Comparison of ENCODE assay signal across 11 cellular contexts in the genomic region with DNA sequence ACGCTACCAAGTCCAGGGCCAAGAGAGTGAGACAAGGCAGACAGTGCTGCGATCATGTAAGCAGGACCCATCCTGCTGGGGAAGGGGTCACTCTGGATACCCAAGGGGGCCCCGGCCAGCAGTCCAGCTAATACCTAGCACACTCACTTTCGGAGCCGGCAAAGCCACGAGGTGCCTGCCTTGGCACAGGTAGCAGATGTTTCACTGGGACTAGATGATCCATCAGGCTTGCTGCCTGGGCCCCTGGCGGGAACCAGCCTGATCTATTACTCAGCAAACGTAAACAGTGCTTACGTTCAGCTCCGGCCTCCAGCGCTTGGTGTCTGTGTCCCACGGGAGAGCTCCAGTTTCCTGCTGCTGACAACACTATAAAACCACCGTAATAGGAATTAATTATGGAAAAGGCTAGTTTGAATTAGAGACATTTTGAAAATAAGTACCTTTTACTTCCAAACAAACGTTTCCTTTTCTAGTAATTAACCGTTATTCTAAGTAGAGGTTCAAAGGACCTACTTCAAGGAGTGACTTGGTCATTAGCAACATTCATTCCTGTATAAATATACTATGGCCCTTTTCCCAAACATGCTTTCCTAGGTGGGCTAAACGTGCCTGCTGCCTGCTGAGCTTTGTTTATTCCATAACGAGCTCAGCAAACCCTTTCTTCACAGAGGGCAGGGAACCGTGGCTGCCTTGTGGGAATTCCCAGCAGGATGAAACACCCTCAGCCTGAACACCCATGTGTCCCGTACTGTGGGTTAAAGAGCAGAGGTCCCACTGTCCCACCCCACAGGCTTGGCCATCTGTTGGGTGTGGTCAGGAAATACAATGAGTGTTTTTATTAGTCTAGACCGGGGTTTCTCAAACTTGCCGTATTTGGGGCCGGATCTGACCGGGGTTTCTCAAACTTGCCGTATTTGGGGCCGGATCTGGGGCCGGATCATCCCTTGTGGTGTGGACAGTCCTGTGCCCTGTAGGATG. TPM values are rescaled to one million over a fixed set of nuclear protein-coding genes. Genes with fewer than 3 reads are reported as not detected.
DNase-seq lines count a peak whose midpoint lies in the region; ATAC-seq and TF ChIP-seq lines count a peak whose summit lies in the region.
"Had no signal": no experiment of that assay in that cellular context is flagged by ENCODE, and none has a peak within 500 bp of the region (broad histone marks: within the 10 kb centered on the region; RNA-seq: fewer than 3 reads in every experiment).

No MANE protein-coding gene starts in this region.

- peak; percentile 32 for DNase-seq in LoVo (ENCODE audit: low spot score)
- peak; percentile 48 for DNase-seq in RPMI7951 (ENCODE audit: low read depth)
- peak; percentile 54 for DNase-seq in glomerular visceral epithelial cell (ENCODE audit: extremely low spot score)
- DNase-seq in substantia nigra (lab: John Stamatoyannopoulos, UW), result no peak
- DNase-seq in erythroblast (lab: John Stamatoyannopoulos, UW), result no peak
- DNase-seq in AG20443 (ENCODE audit: low spot score), result no peak
- DNase-seq: activated CD4-positive, alpha-beta T cell treated with anti-CD3 and anti-CD28 coated beads, Interleukin-2, amount 50 U/mL, for 48 hours; foreskin melanocyte; stimulated activated CD4-positive, alpha-beta T cell treated with anti-CD3 and anti-CD28 coated beads, Interleukin-2, amount 100 ng/mL, for 48 hours had no signal

- no peak for TF ChIP-seq POLR2A in erythroblast (IDR thresholded peaks at IDR 0.05; ENCODE audit: low read length)

- ATAC-seq in HG02938 (IDR thresholded peaks at IDR 0.05; ENCODE audit: unreplicated experiment), result no peak

- peak overlapping the region; percentile 26 for H3K27ac ChIP-seq in substantia nigra (ENCODE audit: low read depth, low read length, poor library complexity, severe bottlenecking)
- H3K27ac ChIP-seq: KMS-11 had no signal

RNA-seq across cellular contexts. Expression of a gene that starts 18.4 kb away (rescaled TPM):
- 0.29 and 0.72 TPM in 2 replicates for total RNA-seq in RPMI7951 (2014; rRNA removed; shearing (Covaris generic))

Comparison
In these comparisons a context has a peak if more than half of its experiments do, and no peak if none do; other contexts are left out.
1. DNase-seq: peak in LoVo (single experiment), RPMI7951 (single experiment) and glomerular visceral epithelial cell (single experiment); none in substantia nigra (0 of 49), erythroblast (0 of 2) and AG20443 (single experiment).